ENCODE assay signal across 18 cellular contexts in genomic region chr6:7544597-7544996, GRCh38. TPM values are rescaled to one million over a fixed set of nuclear protein-coding genes. Genes with fewer than 3 reads are reported as not detected.
DNase-seq lines count a peak whose midpoint lies in the region; TF ChIP-seq lines count a peak whose summit lies in the region.
"Had no signal": no experiment of that assay in that cellular context is flagged by ENCODE, and none has a peak within 500 bp of the region (broad histone marks: within the 10 kb centered on the region; RNA-seq: fewer than 3 reads in every experiment).

No MANE protein-coding gene starts in this region.

- intact Hi-C loops in cardiac septum (cut with DNase I) = loop anchor here (2.0 to 10.0 kb wide), 3 partner anchors 48 to 120 kb away; no protein-coding TSS in a partner anchor

- H3K4me3 ChIP-seq in right atrium auricular region (no peak overlapping the region), Karpas-422 (ENCODE audit: low read length) (no peak overlapping the region)
- H3K4me3 ChIP-seq: gastroesophageal sphincter, tibial artery had no signal

- H3K36me3 ChIP-seq in right atrium auricular region = no peaks in the 10 kb centered on the region
- no peaks in the 10 kb centered on the region for H3K36me3 ChIP-seq in Karpas-422 (ENCODE audit: insufficient read depth, low read length)
- H3K36me3 ChIP-seq: gastroesophageal sphincter, tibial artery had no signal

- no peaks in the 10 kb centered on the region for H3K9me3 ChIP-seq in right atrium auricular region
- no peaks in the 10 kb centered on the region for H3K9me3 ChIP-seq in Karpas-422 (ENCODE audit: low read length)
- H3K9me3 ChIP-seq: gastroesophageal sphincter, tibial artery had no signal

- H3K4me1 Mint-ChIP-seq in chondrocyte (ENCODE audit: low read depth) = peaks cover 69% of the 10 kb centered on the region
- peaks cover 60% of the 10 kb centered on the region for H3K4me1 Mint-ChIP-seq in mesothelial cell of epicardium
- peaks cover 37% of the 10 kb centered on the region for H3K4me1 Mint-ChIP-seq in type B pancreatic cell (ENCODE audit: unreplicated experiment)

- H2AFZ ChIP-seq in Karpas-422 (ENCODE audit: low read length) = no peak overlapping the region

- peaks cover 0 to 18% of the 10 kb centered on the region in 2 donors for H3K4me1 ChIP-seq in right atrium auricular region
- H3K4me1 ChIP-seq in Karpas-422 (ENCODE audit: low read length) = no peaks in the 10 kb centered on the region

- TF ChIP-seq CTCF in right atrium auricular region (IDR thresholded peaks at IDR 0.05) = no peak
- no peak for TF ChIP-seq CTCF in chondrocyte (IDR thresholded peaks at IDR 0.05)
- TF ChIP-seq CTCF in mesothelial cell of epicardium (IDR thresholded peaks at IDR 0.05; ENCODE audit: unreplicated experiment) = no peak
- TF ChIP-seq CTCF in type B pancreatic cell (conservative IDR thresholded peaks at IDR 0.05) = no peak

- H4K20me1 ChIP-seq in Karpas-422 (ENCODE audit: insufficient read depth, low read depth, low read length) = no peaks in the 10 kb centered on the region

- no peaks in the 10 kb centered on the region for H3K9me2 ChIP-seq in Karpas-422 (replicated peaks; ENCODE audit: insufficient read depth, low read length)

- H3K27ac Mint-ChIP-seq in chondrocyte (ENCODE audit: unreplicated experiment) (peak overlapping the region; percentile 91), mesothelial cell of epicardium (peak overlapping the region; percentile 94), type B pancreatic cell (peak overlapping the region; percentile 94)
- H3K27ac Mint-ChIP-seq: activated CD4-positive, alpha-beta T cell treated with anti-CD3 and anti-CD28 coated beads, Interleukin-2, amount 10 ng/mL, durations not matched to agents 24 days and 14 days; activated naive CD8-positive, alpha-beta T cell had no signal

- DNase-seq in right atrium auricular region (ENCODE audit: low spot score) (no peak), cardiac septum (ENCODE audit: low spot score) (no peak), chondrocyte (ENCODE audit: low spot score) (no peak), mesothelial cell of epicardium (ENCODE audit: low spot score in 2 of 2, unreplicated experiment in 2 of 2) (no peak), type B pancreatic cell (ENCODE audit: extremely low spot score, unreplicated experiment) (no peak), Karpas-422 (no peak), NCI-H1092 treated with DMSO at 0.1 percent for 48 hours (lab: John Stamatoyannopoulos, UW) (no peak), kidney tubule cell (ENCODE audit: low spot score) (no peak)
- DNase-seq: activated CD4-positive, alpha-beta T cell treated with anti-CD3 and anti-CD28 coated beads, Interleukin-2, amount 10 ng/mL, durations not matched to agents 24 days and 14 days; central memory CD4-positive, alpha-beta T cell; MM.1S; NK-92 treated with Interleukin-12 subunit alpha and Interleukin-12 subunit beta, amount 100 ng/mL, for 24 hours; SHP77 treated with DMSO at 0.1 percent for 48 hours; stimulated activated CD4-positive, alpha-beta T cell treated with anti-CD3 and anti-CD28 coated beads, Interleukin-2, amount 100 ng/mL, for 24 hours; T1000; tibial artery had no signal

- H3K36me3 Mint-ChIP-seq in chondrocyte (ENCODE audit: low read depth) (peaks cover 17% of the 10 kb centered on the region), mesothelial cell of epicardium (no peaks in the 10 kb centered on the region), type B pancreatic cell (peaks cover 29% of the 10 kb centered on the region)
- H3K36me3 Mint-ChIP-seq: activated naive CD8-positive, alpha-beta T cell had no signal

- no peaks in the 10 kb centered on the region for H3K27me3 Mint-ChIP-seq in chondrocyte (ENCODE audit: low read depth)
- no peaks in the 10 kb centered on the region for H3K27me3 Mint-ChIP-seq in mesothelial cell of epicardium (ENCODE audit: low read depth)
- peaks cover 4% of the 10 kb centered on the region for H3K27me3 Mint-ChIP-seq in type B pancreatic cell

- H3K79me2 ChIP-seq in Karpas-422 (ENCODE audit: low read length) = no peaks in the 10 kb centered on the region

- H3K9ac ChIP-seq in Karpas-422 (ENCODE audit: low read length) = no peak overlapping the region

- H3K9me3 Mint-ChIP-seq in chondrocyte (ENCODE audit: low read depth) (no peaks in the 10 kb centered on the region), mesothelial cell of epicardium (no peaks in the 10 kb centered on the region), type B pancreatic cell (no peaks in the 10 kb centered on the region)
- H3K9me3 Mint-ChIP-seq: activated CD4-positive, alpha-beta T cell treated with anti-CD3 and anti-CD28 coated beads, Interleukin-2, amount 10 ng/mL, durations not matched to agents 24 days and 14 days had no signal

- H3K4me2 ChIP-seq in Karpas-422 (ENCODE audit: low read depth, low read length, poor library complexity, severe bottlenecking) = no peak overlapping the region

- H3K27ac ChIP-seq in right atrium auricular region = peak overlapping the region; percentile 89 to 98
- H3K27ac ChIP-seq in Karpas-422 (ENCODE audit: low read length) = no peak overlapping the region
- H3K27ac ChIP-seq: gastroesophageal sphincter, tibial artery had no signal

- no peaks in the 10 kb centered on the region for H3K27me3 ChIP-seq in right atrium auricular region
- no peaks in the 10 kb centered on the region for H3K27me3 ChIP-seq in Karpas-422 (ENCODE audit: low read length)

- peak overlapping the region; percentile 95 for H3K4me3 Mint-ChIP-seq in chondrocyte (ENCODE audit: unreplicated experiment)
- peak overlapping the region; percentile 94 for H3K4me3 Mint-ChIP-seq in mesothelial cell of epicardium
- peak overlapping the region; percentile 92 for H3K4me3 Mint-ChIP-seq in type B pancreatic cell

RNA-seq across cellular contexts. Expression of gene DSP, which starts 3.1 kb away (rescaled TPM):
- total RNA-seq in right atrium auricular region = 100 to 1,000 TPM; 121 to 229 TPM
- total RNA-seq in cardiac septum = 241 TPM
- total RNA-seq in chondrocyte = 464 to 589 TPM (median 471 TPM) in 3 replicates
- total RNA-seq in mesothelial cell of epicardium = 163 to 172 TPM (median 171 TPM) in 3 replicates
- 210 and 517 TPM in 2 replicates for total RNA-seq in type B pancreatic cell (ENCODE audit: low replicate concordance)
- 0.04 TPM in 1 of 2 replicates, not detected in the other for total RNA-seq in Karpas-422 (2014; rRNA removed; shearing (Covaris generic); ENCODE audit: low replicate concordance)
- total RNA-seq: activated CD4-positive, alpha-beta T cell treated with anti-CD3 and anti-CD28 coated beads, Interleukin-2, amount 10 ng/mL, durations not matched to agents 24 days and 14 days had no signal

RNA-seq across cellular contexts. Expression of gene SNRNP48, which starts 45.4 kb away (rescaled TPM):
- total RNA-seq in right atrium auricular region = 1 to 10 TPM; 9.3 to 9.6 TPM
- total RNA-seq in cardiac septum = 13.4 TPM
- total RNA-seq in chondrocyte = 9.6 to 16.0 TPM (median 9.7 TPM) in 3 replicates
- total RNA-seq in mesothelial cell of epicardium = 11.9 to 14.2 TPM (median 13.0 TPM) in 3 replicates
- 12.4 and 21.5 TPM in 2 replicates for total RNA-seq in type B pancreatic cell (ENCODE audit: low replicate concordance)
- 8.3 and 13.7 TPM in 2 replicates for total RNA-seq in Karpas-422 (2014; rRNA removed; shearing (Covaris generic); ENCODE audit: low replicate concordance)

Comparison
In these comparisons a context has a peak if more than half of its experiments do, and no peak if none do; other contexts are left out.
1. RNA of gene DSP, which starts 3.1 kb away (total RNA-seq): 464 to 589 TPM in chondrocyte, 241 TPM in cardiac septum (single experiment), 121 to 229 TPM in right atrium auricular region, 210 to 517 TPM in type B pancreatic cell and 163 to 172 TPM in mesothelial cell of epicardium; 0.04 TPM in Karpas-422; every median in the first group is over 100 times any median in the second.
2. Peak in every context shown above with its lines, with median percentiles within 50 percentile points of each other: H3K27ac Mint-ChIP-seq and H3K4me3 Mint-ChIP-seq.